Comparison of ENCODE assay signal across 1 cellular context in genomic region chr12:45728625-45729232, GRCh38.
A peak's percentile ranks its signal among the peaks of the same experiment; 100 is the strongest.
TF ChIP-seq lines count a peak whose summit lies in the region.

No MANE protein-coding gene starts in this region.

TF ChIP-seq in K562, 482 proteins besides CTCF, POLR2A, EP300 and RAD21 (continued from another document and continues in another):
- TF ChIP-seq, protein P1, sequence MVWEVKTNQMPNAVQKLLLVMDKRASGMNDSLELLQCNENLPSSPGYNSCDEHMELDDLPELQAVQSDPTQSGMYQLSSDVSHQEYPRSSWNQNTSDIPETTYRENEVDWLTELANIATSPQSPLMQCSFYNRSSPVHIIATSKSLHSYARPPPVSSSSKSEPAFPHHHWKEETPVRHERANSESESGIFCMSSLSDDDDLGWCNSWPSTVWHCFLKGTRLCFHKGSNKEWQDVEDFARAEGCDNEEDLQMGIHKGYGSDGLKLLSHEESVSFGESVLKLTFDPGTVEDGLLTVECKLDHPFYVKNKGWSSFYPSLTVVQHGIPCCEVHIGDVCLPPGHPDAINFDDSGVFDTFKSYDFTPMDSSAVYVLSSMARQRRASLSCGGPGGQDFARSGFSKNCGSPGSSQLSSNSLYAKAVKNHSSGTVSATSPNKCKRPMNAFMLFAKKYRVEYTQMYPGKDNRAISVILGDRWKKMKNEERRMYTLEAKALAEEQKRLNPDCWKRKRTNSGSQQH (CRISPR knock-in tag; IDR thresholded peaks at IDR 0.05), result no peak
- TF ChIP-seq ZNF146 (CRISPR knock-in tag; IDR thresholded peaks at IDR 0.05; ENCODE audit: unreplicated experiment) (no peak), ZNF3 (CRISPR knock-in tag; IDR thresholded peaks at IDR 0.05) (no peak), NCOA2 (IDR thresholded peaks at IDR 0.05; ENCODE audit: partially characterized antibody in 2 of 2) (peak in 1 of 2 experiments; percentile 99), HEY1 (CRISPR knock-in tag; IDR thresholded peaks at IDR 0.05; ENCODE audit: borderline replicate concordance) (no peak), ZNF224 (CRISPR knock-in tag; IDR thresholded peaks at IDR 0.05) (no peak), SNAPC5 (CRISPR knock-in tag; IDR thresholded peaks at IDR 0.05) (no peak), ARID2 (IDR thresholded peaks at IDR 0.05) (no peak), EP400 (IDR thresholded peaks at IDR 0.05) (peak; percentile 79; the same call in 1 of the 2 replicates), MBD1 (CRISPR knock-in tag; IDR thresholded peaks at IDR 0.05) (no peak), PCBP1 (IDR thresholded peaks at IDR 0.05; ENCODE audit: low read depth, low read length, poor library complexity, severe bottlenecking) (no peak), HDGF (IDR thresholded peaks at IDR 0.05) (no peak), MXI1 (IDR thresholded peaks at IDR 0.05; ENCODE audit: low read depth, low read length) (0 out of 2 replicates have a peak, but pooled peaks have one; percentile 27), HNRNPL (IDR thresholded peaks at IDR 0.05; ENCODE audit: low read depth, low read length) (peak; percentile 92), ZNF239 (CRISPR knock-in tag; IDR thresholded peaks at IDR 0.05) (no peak), ZNF354B (CRISPR knock-in tag; IDR thresholded peaks at IDR 0.05) (no peak), ZNF253 (CRISPR knock-in tag; conservative IDR thresholded peaks at IDR 0.05) (no peak), EHMT2 (IDR thresholded peaks at IDR 0.05) (no peak), MCM2 (IDR thresholded peaks at IDR 0.05; ENCODE audit: low read depth) (no peak), PYGO2 (tag; IDR thresholded peaks at IDR 0.05) (no peak), SMARCB1 (IDR thresholded peaks at IDR 0.05; ENCODE audit: insufficient read length, low read depth) (no peak), KLF6 (CRISPR knock-in tag; IDR thresholded peaks at IDR 0.05; ENCODE audit: borderline replicate concordance) (no peak), MLLT1 (IDR thresholded peaks at IDR 0.05) (peak; percentile 76 to 81; a peak in 3 of 4 replicates), KAT8 (IDR thresholded peaks at IDR 0.05; ENCODE audit: low read depth) (no peak), PHF20 (IDR thresholded peaks at IDR 0.05; ENCODE audit: partially characterized antibody) (no peak), SNIP1 (IDR thresholded peaks at IDR 0.05; ENCODE audit: low read depth) (no peak), ZBED1 (IDR thresholded peaks at IDR 0.05) (no peak; the same call in 1 of the 2 replicates), GABPA (tag; conservative IDR thresholded peaks at IDR 0.05; ENCODE audit: low read depth) (peak; percentile 73; the same call in 1 of the 2 replicates), MED1 (CRISPR knock-in tag; IDR thresholded peaks at IDR 0.05; ENCODE audit: borderline replicate concordance) (no peak), GTF2F1 (IDR thresholded peaks at IDR 0.05; ENCODE audit: low read depth, low read length) (peak; percentile 61; the same call in 1 of the 2 replicates), ZNF174 (CRISPR knock-in tag; IDR thresholded peaks at IDR 0.05) (no peak), SIN3A (IDR thresholded peaks at IDR 0.05; ENCODE audit: borderline replicate concordance in 2 of 2, control insufficient read depth in 1 of 2, low read depth in 2 of 2, low read length in 2 of 2) (peak in 1 of 2 experiments; percentile 80; a peak in 2 of 4 replicates), POLR2AphosphoS5 (IDR thresholded peaks at IDR 0.05; ENCODE audit: control insufficient read depth, insufficient read depth, low read depth, low read length) (peak; percentile 77), FOXO4 (CRISPR knock-in tag; IDR thresholded peaks at IDR 0.05) (0 out of 2 replicates have a peak, but pooled peaks have one; percentile 56)
- TF ChIP-seq, protein P2, sequence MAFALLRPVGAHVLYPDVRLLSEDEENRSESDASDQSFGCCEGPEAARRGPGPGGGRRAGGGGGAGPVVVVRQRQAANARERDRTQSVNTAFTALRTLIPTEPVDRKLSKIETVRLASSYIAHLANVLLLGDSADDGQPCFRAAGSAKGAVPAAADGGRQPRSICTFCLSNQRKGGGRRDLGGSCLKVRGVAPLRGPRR (CRISPR knock-in tag; IDR thresholded peaks at IDR 0.05), result no peak
- TF ChIP-seq, protein P3, sequence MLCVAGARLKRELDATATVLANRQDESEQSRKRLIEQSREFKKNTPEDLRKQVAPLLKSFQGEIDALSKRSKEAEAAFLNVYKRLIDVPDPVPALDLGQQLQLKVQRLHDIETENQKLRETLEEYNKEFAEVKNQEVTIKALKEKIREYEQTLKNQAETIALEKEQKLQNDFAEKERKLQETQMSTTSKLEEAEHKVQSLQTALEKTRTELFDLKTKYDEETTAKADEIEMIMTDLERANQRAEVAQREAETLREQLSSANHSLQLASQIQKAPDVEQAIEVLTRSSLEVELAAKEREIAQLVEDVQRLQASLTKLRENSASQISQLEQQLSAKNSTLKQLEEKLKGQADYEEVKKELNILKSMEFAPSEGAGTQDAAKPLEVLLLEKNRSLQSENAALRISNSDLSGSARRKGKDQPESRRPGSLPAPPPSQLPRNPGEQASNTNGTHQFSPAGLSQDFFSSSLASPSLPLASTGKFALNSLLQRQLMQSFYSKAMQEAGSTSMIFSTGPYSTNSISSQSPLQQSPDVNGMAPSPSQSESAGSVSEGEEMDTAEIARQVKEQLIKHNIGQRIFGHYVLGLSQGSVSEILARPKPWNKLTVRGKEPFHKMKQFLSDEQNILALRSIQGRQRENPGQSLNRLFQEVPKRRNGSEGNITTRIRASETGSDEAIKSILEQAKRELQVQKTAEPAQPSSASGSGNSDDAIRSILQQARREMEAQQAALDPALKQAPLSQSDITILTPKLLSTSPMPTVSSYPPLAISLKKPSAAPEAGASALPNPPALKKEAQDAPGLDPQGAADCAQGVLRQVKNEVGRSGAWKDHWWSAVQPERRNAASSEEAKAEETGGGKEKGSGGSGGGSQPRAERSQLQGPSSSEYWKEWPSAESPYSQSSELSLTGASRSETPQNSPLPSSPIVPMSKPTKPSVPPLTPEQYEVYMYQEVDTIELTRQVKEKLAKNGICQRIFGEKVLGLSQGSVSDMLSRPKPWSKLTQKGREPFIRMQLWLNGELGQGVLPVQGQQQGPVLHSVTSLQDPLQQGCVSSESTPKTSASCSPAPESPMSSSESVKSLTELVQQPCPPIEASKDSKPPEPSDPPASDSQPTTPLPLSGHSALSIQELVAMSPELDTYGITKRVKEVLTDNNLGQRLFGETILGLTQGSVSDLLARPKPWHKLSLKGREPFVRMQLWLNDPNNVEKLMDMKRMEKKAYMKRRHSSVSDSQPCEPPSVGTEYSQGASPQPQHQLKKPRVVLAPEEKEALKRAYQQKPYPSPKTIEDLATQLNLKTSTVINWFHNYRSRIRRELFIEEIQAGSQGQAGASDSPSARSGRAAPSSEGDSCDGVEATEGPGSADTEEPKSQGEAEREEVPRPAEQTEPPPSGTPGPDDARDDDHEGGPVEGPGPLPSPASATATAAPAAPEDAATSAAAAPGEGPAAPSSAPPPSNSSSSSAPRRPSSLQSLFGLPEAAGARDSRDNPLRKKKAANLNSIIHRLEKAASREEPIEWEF (CRISPR knock-in tag; IDR thresholded peaks at IDR 0.05), result no peak
- TF ChIP-seq, protein P4, sequence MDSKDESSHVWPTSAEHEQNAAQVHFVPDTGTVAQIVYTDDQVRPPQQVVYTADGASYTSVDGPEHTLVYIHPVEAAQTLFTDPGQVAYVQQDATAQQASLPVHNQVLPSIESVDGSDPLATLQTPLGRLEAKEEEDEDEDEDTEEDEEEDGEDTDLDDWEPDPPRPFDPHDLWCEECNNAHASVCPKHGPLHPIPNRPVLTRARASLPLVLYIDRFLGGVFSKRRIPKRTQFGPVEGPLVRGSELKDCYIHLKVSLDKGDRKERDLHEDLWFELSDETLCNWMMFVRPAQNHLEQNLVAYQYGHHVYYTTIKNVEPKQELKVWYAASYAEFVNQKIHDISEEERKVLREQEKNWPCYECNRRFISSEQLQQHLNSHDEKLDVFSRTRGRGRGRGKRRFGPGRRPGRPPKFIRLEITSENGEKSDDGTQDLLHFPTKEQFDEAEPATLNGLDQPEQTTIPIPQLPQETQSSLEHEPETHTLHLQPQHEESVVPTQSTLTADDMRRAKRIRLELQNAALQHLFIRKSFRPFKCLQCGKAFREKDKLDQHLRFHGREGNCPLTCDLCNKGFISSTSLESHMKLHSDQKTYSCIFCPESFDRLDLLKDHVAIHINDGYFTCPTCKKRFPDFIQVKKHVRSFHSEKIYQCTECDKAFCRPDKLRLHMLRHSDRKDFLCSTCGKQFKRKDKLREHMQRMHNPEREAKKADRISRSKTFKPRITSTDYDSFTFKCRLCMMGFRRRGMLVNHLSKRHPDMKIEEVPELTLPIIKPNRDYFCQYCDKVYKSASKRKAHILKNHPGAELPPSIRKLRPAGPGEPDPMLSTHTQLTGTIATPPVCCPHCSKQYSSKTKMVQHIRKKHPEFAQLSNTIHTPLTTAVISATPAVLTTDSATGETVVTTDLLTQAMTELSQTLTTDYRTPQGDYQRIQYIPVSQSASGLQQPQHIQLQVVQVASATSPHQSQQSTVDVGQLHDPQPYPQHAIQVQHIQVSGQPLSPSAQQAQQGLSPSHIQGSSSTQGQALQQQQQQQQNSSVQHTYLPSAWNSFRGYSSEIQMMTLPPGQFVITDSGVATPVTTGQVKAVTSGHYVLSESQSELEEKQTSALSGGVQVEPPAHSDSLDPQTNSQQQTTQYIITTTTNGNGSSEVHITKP (IDR thresholded peaks at IDR 0.05; ENCODE audit: partially characterized antibody), result peak; percentile 85
- TF ChIP-seq, protein P5, sequence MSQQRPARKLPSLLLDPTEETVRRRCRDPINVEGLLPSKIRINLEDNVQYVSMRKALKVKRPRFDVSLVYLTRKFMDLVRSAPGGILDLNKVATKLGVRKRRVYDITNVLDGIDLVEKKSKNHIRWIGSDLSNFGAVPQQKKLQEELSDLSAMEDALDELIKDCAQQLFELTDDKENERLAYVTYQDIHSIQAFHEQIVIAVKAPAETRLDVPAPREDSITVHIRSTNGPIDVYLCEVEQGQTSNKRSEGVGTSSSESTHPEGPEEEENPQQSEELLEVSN (IDR thresholded peaks at IDR 0.05; ENCODE audit: borderline replicate concordance in 1 of 2, extremely low read depth in 1 of 2, insufficient read depth in 1 of 2, insufficient read length in 1 of 2, low read depth in 1 of 2, low read length in 1 of 2, poor library complexity in 1 of 2, severe bottlenecking in 1 of 2), result peak; percentile 56 to 58
- TF ChIP-seq, protein P6, sequence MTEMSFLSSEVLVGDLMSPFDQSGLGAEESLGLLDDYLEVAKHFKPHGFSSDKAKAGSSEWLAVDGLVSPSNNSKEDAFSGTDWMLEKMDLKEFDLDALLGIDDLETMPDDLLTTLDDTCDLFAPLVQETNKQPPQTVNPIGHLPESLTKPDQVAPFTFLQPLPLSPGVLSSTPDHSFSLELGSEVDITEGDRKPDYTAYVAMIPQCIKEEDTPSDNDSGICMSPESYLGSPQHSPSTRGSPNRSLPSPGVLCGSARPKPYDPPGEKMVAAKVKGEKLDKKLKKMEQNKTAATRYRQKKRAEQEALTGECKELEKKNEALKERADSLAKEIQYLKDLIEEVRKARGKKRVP (CRISPR knock-in tag; IDR thresholded peaks at IDR 0.05), result no peak
- TF ChIP-seq, protein P7, sequence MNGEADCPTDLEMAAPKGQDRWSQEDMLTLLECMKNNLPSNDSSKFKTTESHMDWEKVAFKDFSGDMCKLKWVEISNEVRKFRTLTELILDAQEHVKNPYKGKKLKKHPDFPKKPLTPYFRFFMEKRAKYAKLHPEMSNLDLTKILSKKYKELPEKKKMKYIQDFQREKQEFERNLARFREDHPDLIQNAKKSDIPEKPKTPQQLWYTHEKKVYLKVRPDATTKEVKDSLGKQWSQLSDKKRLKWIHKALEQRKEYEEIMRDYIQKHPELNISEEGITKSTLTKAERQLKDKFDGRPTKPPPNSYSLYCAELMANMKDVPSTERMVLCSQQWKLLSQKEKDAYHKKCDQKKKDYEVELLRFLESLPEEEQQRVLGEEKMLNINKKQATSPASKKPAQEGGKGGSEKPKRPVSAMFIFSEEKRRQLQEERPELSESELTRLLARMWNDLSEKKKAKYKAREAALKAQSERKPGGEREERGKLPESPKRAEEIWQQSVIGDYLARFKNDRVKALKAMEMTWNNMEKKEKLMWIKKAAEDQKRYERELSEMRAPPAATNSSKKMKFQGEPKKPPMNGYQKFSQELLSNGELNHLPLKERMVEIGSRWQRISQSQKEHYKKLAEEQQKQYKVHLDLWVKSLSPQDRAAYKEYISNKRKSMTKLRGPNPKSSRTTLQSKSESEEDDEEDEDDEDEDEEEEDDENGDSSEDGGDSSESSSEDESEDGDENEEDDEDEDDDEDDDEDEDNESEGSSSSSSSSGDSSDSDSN (IDR thresholded peaks at IDR 0.05; ENCODE audit: borderline replicate concordance in 1 of 2, low read depth in 2 of 2, low read length in 2 of 2), result peak; percentile 85 to 97
